Comparison of ENCODE assay signal across 30 cellular contexts in genomic region chr5:93886098-93886806, GRCh38.
DNase-seq lines count a peak whose midpoint lies in the region; ATAC-seq and TF ChIP-seq lines count a peak whose summit lies in the region.
"Had no signal": no experiment of that assay in that cellular context is flagged by ENCODE, and none has a peak within 500 bp of the region (broad histone marks: within the 10 kb centered on the region; RNA-seq: fewer than 3 reads in every experiment).

No MANE protein-coding gene starts in this region.

- CTCF ChIA-PET in activated CD4-positive, alpha-beta memory T cell treated with anti-CD3 and anti-CD28 coated beads, Interleukin-2, amount 10 ng/mL, durations not matched to agents 7 days and 5 days (lab: Charles Lee) = interaction anchor here (1.0 kb wide), 1 partner anchor 16 kb away, joined by 3 read pairs; no protein-coding TSS in a partner anchor

- H3K36me3 ChIP-seq in right lobe of liver (no peaks in the 10 kb centered on the region), colonic mucosa (no peaks in the 10 kb centered on the region)
- H3K36me3 ChIP-seq: left lung, ovary, SJCRH30, tibial nerve had no signal

- 92% methylated on average over 7 of the region's 7 CpGs for WGBS in right lobe of liver (ENCODE audit: insufficient coverage, low coverage, low lambda C conversion rate, missing lambda C conversion rate)

- no peak overlapping the region for H3K9ac ChIP-seq in colonic mucosa (ENCODE audit: low read depth in 2 of 2, low read length in 2 of 2)

- H3K9me3 ChIP-seq in right lobe of liver (no peaks in the 10 kb centered on the region), colonic mucosa (no peaks in the 10 kb centered on the region)
- H3K9me3 ChIP-seq: A549, ascending aorta, left lung, ovary, SJCRH30, tibial nerve had no signal

- no peak for TF ChIP-seq CTCF in right lobe of liver (IDR thresholded peaks at IDR 0.05)
- no peak for TF ChIP-seq CTCF in colonic mucosa (IDR thresholded peaks at IDR 0.05)

- H3K9me3 Mint-ChIP-seq in activated T-cell treated with anti-CD3 and anti-CD28 coated beads, Interleukin-2, amount 50 U/mL, for 72 hours = no peaks in the 10 kb centered on the region
- H3K9me3 Mint-ChIP-seq in activated T-cell treated with anti-CD3 and anti-CD28 coated beads, Interleukin-2, amount 50 U/mL, for 4 hours = no peaks in the 10 kb centered on the region
- no peaks in the 10 kb centered on the region for H3K9me3 Mint-ChIP-seq in activated CD4-positive, alpha-beta memory T cell treated with anti-CD3 and anti-CD28 coated beads, Interleukin-2, amount 10 ng/mL, durations not matched to agents 7 days and 5 days
- H3K9me3 Mint-ChIP-seq in activated naive CD8-positive, alpha-beta T cell treated with anti-CD3 and anti-CD28 coated beads, Interleukin-2, amount 50 U/mL, for 24 hours = no peaks in the 10 kb centered on the region
- H3K9me3 Mint-ChIP-seq: activated B cell treated with CpG ODN at 0.5 μM for 24 hours; activated T-helper 2 cell treated with anti-CD3 and anti-CD28 coated beads, Interferon-gamma antibody, Interleukin-2, Interleukin-4, amounts not matched to agents 10 μg/mL and 5 μg/mL and 100 μg/mL, durations not matched to agents 14 hours and 24 hours and 36 hours; CD8-positive, alpha-beta memory T cell had no signal

- H3K27ac Mint-ChIP-seq in activated T-cell treated with anti-CD3 and anti-CD28 coated beads, Interleukin-2, amount 50 U/mL, for 72 hours = peak overlapping the region; percentile 82
- H3K27ac Mint-ChIP-seq in activated CD4-positive, alpha-beta memory T cell treated with anti-CD3 and anti-CD28 coated beads, Interleukin-2, amount 10 ng/mL, durations not matched to agents 7 days and 5 days = no peak overlapping the region
- H3K27ac Mint-ChIP-seq in activated naive CD8-positive, alpha-beta T cell treated with anti-CD3 and anti-CD28 coated beads, Interleukin-2, amount 50 U/mL, for 24 hours = no peak overlapping the region
- H3K27ac Mint-ChIP-seq: activated naive CD8-positive, alpha-beta T cell; activated T-helper 2 cell treated with anti-CD3 and anti-CD28 coated beads, Interferon-gamma antibody, Interleukin-2, Interleukin-4, amounts not matched to agents 10 μg/mL and 5 μg/mL and 100 μg/mL, durations not matched to agents 14 hours and 24 hours and 36 hours had no signal

- ATAC-seq in activated T-cell treated with anti-CD3 and anti-CD28 coated beads, Interleukin-2, amount 50 U/mL, for 72 hours (replicated peaks in 1 of 2) = no peak
- ATAC-seq in activated T-cell treated with anti-CD3 and anti-CD28 coated beads, Interleukin-2, amount 50 U/mL, for 4 hours = no peak
- ATAC-seq in right lobe of liver (peak in 3 of 4 donors; percentile 32 to 58 (median 55)), HG03439 (IDR thresholded peaks at IDR 0.05; ENCODE audit: unreplicated experiment) (no peak)
- no peak for ATAC-seq in activated naive CD8-positive, alpha-beta T cell treated with anti-CD3 and anti-CD28 coated beads, Interleukin-2, amount 50 U/mL, for 24 hours
- ATAC-seq: A549, left lung, Panc1 had no signal

- DNase-seq in activated T-cell treated with anti-CD3 and anti-CD28 coated beads, Interleukin-2, amount 50 U/mL, for 72 hours = no peak
- no peak for DNase-seq in activated T-cell treated with anti-CD3 and anti-CD28 coated beads, Interleukin-2, amount 50 U/mL, for 4 hours
- DNase-seq in cerebellar cortex (ENCODE audit: low spot score) (peak; percentile 44), right lobe of liver (no peak), colonic mucosa (no peak)
- no peak for DNase-seq in activated CD4-positive, alpha-beta memory T cell treated with anti-CD3 and anti-CD28 coated beads, Interleukin-2, amount 10 ng/mL, durations not matched to agents 7 days and 5 days
- no peak for DNase-seq in activated naive CD8-positive, alpha-beta T cell treated with anti-CD3 and anti-CD28 coated beads, Interleukin-2, amount 50 U/mL, for 24 hours
- DNase-seq: activated B cell treated with CpG ODN at 0.5 μM for 24 hours; activated CD4-positive, alpha-beta T cell treated with anti-CD3 and anti-CD28 coated beads, Interleukin-2, amount 50 U/mL, for 4 hours; caudate nucleus; CD8-positive, alpha-beta memory T cell; DMS 273 treated with DMSO at 0.1 percent for 48 hours; hippocampal formation; KBM-7; left lung; NCI-H1417 treated with DMSO at 0.1 percent for 48 hours; NCI-H446 treated with DMSO at 0.1 percent for 48 hours; ovary; retina; SJCRH30; stimulated activated CD4-positive, alpha-beta T cell treated with anti-CD3 and anti-CD28 coated beads, Interleukin-2, amount 100 ng/mL, for 24 hours; T-helper 1 cell had no signal

- H3K27me3 ChIP-seq in right lobe of liver (no peaks in the 10 kb centered on the region), colonic mucosa (no peaks in the 10 kb centered on the region)
- H3K27me3 ChIP-seq: ascending aorta, left lung, ovary, SJCRH30, tibial nerve had no signal

- H3K36me3 Mint-ChIP-seq in activated T-cell treated with anti-CD3 and anti-CD28 coated beads, Interleukin-2, amount 50 U/mL, for 72 hours (ENCODE audit: insufficient read depth in 2 of 2) = no peaks in the 10 kb centered on the region
- H3K36me3 Mint-ChIP-seq in activated T-cell treated with anti-CD3 and anti-CD28 coated beads, Interleukin-2, amount 50 U/mL, for 4 hours (ENCODE audit: insufficient read depth) = peaks cover 4% of the 10 kb centered on the region
- H3K36me3 Mint-ChIP-seq in activated CD4-positive, alpha-beta memory T cell treated with anti-CD3 and anti-CD28 coated beads, Interleukin-2, amount 10 ng/mL, durations not matched to agents 7 days and 5 days (ENCODE audit: low read depth) = no peaks in the 10 kb centered on the region
- H3K36me3 Mint-ChIP-seq in activated naive CD8-positive, alpha-beta T cell treated with anti-CD3 and anti-CD28 coated beads, Interleukin-2, amount 50 U/mL, for 24 hours (ENCODE audit: low read depth) = peaks cover 5% of the 10 kb centered on the region

- H3K4me3 Mint-ChIP-seq in activated T-cell treated with anti-CD3 and anti-CD28 coated beads, Interleukin-2, amount 50 U/mL, for 72 hours = peak overlapping the region in 1 of 2 donors; percentile 60
- no peak overlapping the region for H3K4me3 Mint-ChIP-seq in activated T-cell treated with anti-CD3 and anti-CD28 coated beads, Interleukin-2, amount 50 U/mL, for 4 hours
- no peak overlapping the region for H3K4me3 Mint-ChIP-seq in activated CD4-positive, alpha-beta memory T cell treated with anti-CD3 and anti-CD28 coated beads, Interleukin-2, amount 10 ng/mL, durations not matched to agents 7 days and 5 days
- no peak overlapping the region for H3K4me3 Mint-ChIP-seq in activated naive CD8-positive, alpha-beta T cell treated with anti-CD3 and anti-CD28 coated beads, Interleukin-2, amount 50 U/mL, for 24 hours

- H3K4me1 Mint-ChIP-seq in activated T-cell treated with anti-CD3 and anti-CD28 coated beads, Interleukin-2, amount 50 U/mL, for 72 hours (ENCODE audit: low read depth) = peaks cover 7% of the 10 kb centered on the region
- H3K4me1 Mint-ChIP-seq in activated T-cell treated with anti-CD3 and anti-CD28 coated beads, Interleukin-2, amount 50 U/mL, for 4 hours (ENCODE audit: low read depth) = peaks cover 19% of the 10 kb centered on the region
- H3K4me1 Mint-ChIP-seq in activated CD4-positive, alpha-beta memory T cell treated with anti-CD3 and anti-CD28 coated beads, Interleukin-2, amount 10 ng/mL, durations not matched to agents 7 days and 5 days = peaks cover 5% of the 10 kb centered on the region
- peaks cover 17% of the 10 kb centered on the region for H3K4me1 Mint-ChIP-seq in activated naive CD8-positive, alpha-beta T cell treated with anti-CD3 and anti-CD28 coated beads, Interleukin-2, amount 50 U/mL, for 24 hours

- POLR2A ChIA-PET in activated CD4-positive, alpha-beta memory T cell treated with anti-CD3 and anti-CD28 coated beads, Interleukin-2, amount 10 ng/mL, durations not matched to agents 7 days and 5 days (lab: Charles Lee) = no interaction called here

- H3K27me3 Mint-ChIP-seq in activated T-cell treated with anti-CD3 and anti-CD28 coated beads, Interleukin-2, amount 50 U/mL, for 72 hours (ENCODE audit: low read depth) = no peaks in the 10 kb centered on the region
- H3K27me3 Mint-ChIP-seq in activated T-cell treated with anti-CD3 and anti-CD28 coated beads, Interleukin-2, amount 50 U/mL, for 4 hours (ENCODE audit: low read depth) = no peaks in the 10 kb centered on the region
- no peaks in the 10 kb centered on the region for H3K27me3 Mint-ChIP-seq in activated CD4-positive, alpha-beta memory T cell treated with anti-CD3 and anti-CD28 coated beads, Interleukin-2, amount 10 ng/mL, durations not matched to agents 7 days and 5 days
- no peaks in the 10 kb centered on the region for H3K27me3 Mint-ChIP-seq in activated naive CD8-positive, alpha-beta T cell treated with anti-CD3 and anti-CD28 coated beads, Interleukin-2, amount 50 U/mL, for 24 hours
- H3K27me3 Mint-ChIP-seq: activated B cell treated with CpG ODN at 0.5 μM for 24 hours; activated naive CD8-positive, alpha-beta T cell; CD8-positive, alpha-beta memory T cell; naive B cell had no signal

- H3K27ac ChIP-seq in right lobe of liver (no peak overlapping the region), colonic mucosa (no peak overlapping the region)
- H3K27ac ChIP-seq: A549, ascending aorta, left lung, ovary, SJCRH30 had no signal

- H3K4me1 ChIP-seq in right lobe of liver (peaks cover 0 to 24% (median 0%) of the 10 kb centered on the region in 4 donors), colonic mucosa (no peaks in the 10 kb centered on the region)
- H3K4me1 ChIP-seq: ascending aorta, SJCRH30 had no signal

- intact Hi-C loops in right lobe of liver (cut with DNase I) (no loop called here), colonic mucosa (cut with DNase I) (no loop called here)

- no peak for TF ChIP-seq POLR2A in right lobe of liver (IDR thresholded peaks at IDR 0.05)

- no peak overlapping the region for H3K4me3 ChIP-seq in right lobe of liver
- H3K4me3 ChIP-seq in colonic mucosa = no peak overlapping the region
- H3K4me3 ChIP-seq: A549, ascending aorta, left lung, ovary, SJCRH30 had no signal

Comparison
In these comparisons a context has a peak if more than half of its experiments do, and no peak if none do; other contexts are left out.
1. ATAC-seq: peak in right lobe of liver (3 of 4); none in activated T-cell treated with anti-CD3 and anti-CD28 coated beads, Interleukin-2, amount 50 U/mL, for 72 hours (0 of 2), activated T-cell treated with anti-CD3 and anti-CD28 coated beads, Interleukin-2, amount 50 U/mL, for 4 hours (0 of 2), HG03439 (single experiment) and activated naive CD8-positive, alpha-beta T cell treated with anti-CD3 and anti-CD28 coated beads, Interleukin-2, amount 50 U/mL, for 24 hours (single experiment).